ENCODE assay signal across 21 cellular contexts in the genomic region with DNA sequence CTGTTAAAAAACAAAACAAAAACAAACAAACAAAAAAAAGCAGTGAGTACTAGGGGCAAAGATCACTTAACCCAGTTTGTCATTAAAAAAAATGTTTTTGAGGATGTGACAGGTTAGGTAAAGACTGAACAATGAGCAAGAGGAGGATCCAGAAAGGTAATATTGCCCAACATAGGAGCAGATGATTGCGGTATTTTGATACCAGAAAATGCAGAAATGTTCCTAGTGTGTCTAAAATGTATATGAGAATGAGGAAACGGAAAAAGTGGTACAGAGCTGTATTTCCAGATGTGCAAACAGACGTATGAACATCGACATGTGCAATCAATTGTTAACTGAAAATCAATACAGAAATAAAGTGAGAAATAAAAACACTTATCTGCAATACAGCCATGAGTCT. TPM values are rescaled to one million over a fixed set of nuclear protein-coding genes. Genes with fewer than 3 reads are reported as not detected.
A peak's percentile ranks its signal among the peaks of the same experiment; 100 is the strongest.
DNase-seq lines count a peak whose midpoint lies in the region; ATAC-seq and TF ChIP-seq lines count a peak whose summit lies in the region.
"Had no signal": no experiment of that assay in that cellular context is flagged by ENCODE, and none has a peak within 500 bp of the region (broad histone marks: within the 10 kb centered on the region; RNA-seq: fewer than 3 reads in every experiment).

No MANE protein-coding gene starts in this region.

- peaks cover 3% of the 10 kb centered on the region for H3K4me1 Mint-ChIP-seq in activated CD4-positive, alpha-beta memory T cell treated with anti-CD3 and anti-CD28 coated beads, Interleukin-2, amount 10 ng/mL, durations not matched to agents 7 days and 5 days

- no peaks in the 10 kb centered on the region for H3K36me3 ChIP-seq in neutrophil
- H3K36me3 ChIP-seq: BE2C had no signal

- no peak for ATAC-seq in GM19395 (IDR thresholded peaks at IDR 0.05; ENCODE audit: unreplicated experiment)
- ATAC-seq: PC-3, T-cell had no signal

- H3K27me3 Mint-ChIP-seq in activated CD4-positive, alpha-beta memory T cell treated with anti-CD3 and anti-CD28 coated beads, Interleukin-2, amount 10 ng/mL, durations not matched to agents 7 days and 5 days: peaks cover 38% of the 10 kb centered on the region

- CTCF ChIA-PET in activated CD4-positive, alpha-beta memory T cell treated with anti-CD3 and anti-CD28 coated beads, Interleukin-2, amount 10 ng/mL, durations not matched to agents 7 days and 5 days (lab: Charles Lee): interaction anchor here (0.7 kb wide), 1 partner anchor 10 kb away, joined by 4 read pairs; no protein-coding TSS in a partner anchor

- no peaks in the 10 kb centered on the region for H3K27me3 ChIP-seq in neutrophil

- DNase-seq in CD1c-positive myeloid dendritic cell (ENCODE audit: extremely low spot score): peak; percentile 62
- DNase-seq in MV-4-11 (lab: John Stamatoyannopoulos, UW): peak; percentile 96
- DNase-seq in SIG-M5 treated with dmso at 0.1 percent for 504 hours (lab: John Stamatoyannopoulos, UW; ENCODE audit: unreplicated experiment): peak; percentile 89
- no peak for DNase-seq in activated CD4-positive, alpha-beta memory T cell treated with anti-CD3 and anti-CD28 coated beads, Interleukin-2, amount 10 ng/mL, durations not matched to agents 7 days and 5 days
- no peak for DNase-seq in effector CD4-positive, alpha-beta T cell
- DNase-seq: BE2C, DMS 273 treated with DMSO at 0.1 percent for 48 hours, GDM1, NCI-H1105 treated with DMSO at 0.1 percent for 48 hours, NCI-H187, NCI-H226, NCI-H524 treated with DMSO at 0.1 percent for 48 hours, PC-3, T-cell had no signal

- H3K9me3 ChIP-seq in neutrophil: no peaks in the 10 kb centered on the region
- H3K9me3 ChIP-seq: BE2C had no signal

- no peaks in the 10 kb centered on the region for H3K36me3 Mint-ChIP-seq in activated CD4-positive, alpha-beta memory T cell treated with anti-CD3 and anti-CD28 coated beads, Interleukin-2, amount 10 ng/mL, durations not matched to agents 7 days and 5 days (ENCODE audit: low read depth)
- H3K36me3 Mint-ChIP-seq: T-cell had no signal

- peak overlapping the region; percentile 50 for H3K27ac ChIP-seq in neutrophil
- H3K27ac ChIP-seq: KMS-11, RWPE1 had no signal

- H3K4me3 Mint-ChIP-seq in activated CD4-positive, alpha-beta memory T cell treated with anti-CD3 and anti-CD28 coated beads, Interleukin-2, amount 10 ng/mL, durations not matched to agents 7 days and 5 days: no peak overlapping the region
- H3K4me3 Mint-ChIP-seq: T-cell had no signal

- TF ChIP-seq CTCF in neutrophil (IDR thresholded peaks at IDR 0.05): no peak

- H3K27ac Mint-ChIP-seq in activated CD4-positive, alpha-beta memory T cell treated with anti-CD3 and anti-CD28 coated beads, Interleukin-2, amount 10 ng/mL, durations not matched to agents 7 days and 5 days: no peak overlapping the region
- H3K27ac Mint-ChIP-seq: T-cell had no signal

- H3K4me3 ChIP-seq in neutrophil (ENCODE audit: low read depth in 1 of 2, low read length in 1 of 2): no peak overlapping the region

- POLR2A ChIA-PET in activated CD4-positive, alpha-beta memory T cell treated with anti-CD3 and anti-CD28 coated beads, Interleukin-2, amount 10 ng/mL, durations not matched to agents 7 days and 5 days (lab: Charles Lee): no interaction called here

- peaks cover 21 to 25% of the 10 kb centered on the region in 2 experiments for H3K4me1 ChIP-seq in neutrophil (ENCODE audit: control insufficient read depth in 1 of 2, insufficient read depth in 1 of 2, low read depth in 1 of 2, low read length in 1 of 2)
- H3K4me1 ChIP-seq: BE2C had no signal

- H3K9me3 Mint-ChIP-seq in activated CD4-positive, alpha-beta memory T cell treated with anti-CD3 and anti-CD28 coated beads, Interleukin-2, amount 10 ng/mL, durations not matched to agents 7 days and 5 days: no peaks in the 10 kb centered on the region
- H3K9me3 Mint-ChIP-seq: T-cell had no signal

RNA-seq across cellular contexts. Expression of a gene that starts 4.9 kb away (rescaled TPM):
- total RNA-seq in activated CD4-positive, alpha-beta memory T cell treated with anti-CD3 and anti-CD28 coated beads, Interleukin-2, amount 10 ng/mL, durations not matched to agents 7 days and 5 days: not detected
- total RNA-seq: H4, MCF 10A, PC-3, SK-MEL-5 had no signal

RNA-seq across cellular contexts. Expression of a gene that starts 20.9 kb away (rescaled TPM):
- total RNA-seq in activated CD4-positive, alpha-beta memory T cell treated with anti-CD3 and anti-CD28 coated beads, Interleukin-2, amount 10 ng/mL, durations not matched to agents 7 days and 5 days: 10 to 100 TPM; 56.6 to 59.0 TPM
- total RNA-seq: MCF 10A, PC-3, SK-MEL-5 had no signal

RNA-seq across cellular contexts. Expression of a gene that starts 30.9 kb away (rescaled TPM):
- not detected for total RNA-seq in activated CD4-positive, alpha-beta memory T cell treated with anti-CD3 and anti-CD28 coated beads, Interleukin-2, amount 10 ng/mL, durations not matched to agents 7 days and 5 days
- total RNA-seq: H4, MCF 10A, PC-3, SK-MEL-5, T-cell had no signal

Comparison
In these comparisons a context has a peak if more than half of its experiments do, and no peak if none do; other contexts are left out.
1. DNase-seq: peak in CD1c-positive myeloid dendritic cell (single experiment), MV-4-11 (single experiment) and SIG-M5 treated with dmso at 0.1 percent for 504 hours (single experiment); none in activated CD4-positive, alpha-beta memory T cell treated with anti-CD3 and anti-CD28 coated beads, Interleukin-2, amount 10 ng/mL, durations not matched to agents 7 days and 5 days (single experiment) and effector CD4-positive, alpha-beta T cell (single experiment).